13 cellular contexts compared by ENCODE assay signal in the genomic region with DNA sequence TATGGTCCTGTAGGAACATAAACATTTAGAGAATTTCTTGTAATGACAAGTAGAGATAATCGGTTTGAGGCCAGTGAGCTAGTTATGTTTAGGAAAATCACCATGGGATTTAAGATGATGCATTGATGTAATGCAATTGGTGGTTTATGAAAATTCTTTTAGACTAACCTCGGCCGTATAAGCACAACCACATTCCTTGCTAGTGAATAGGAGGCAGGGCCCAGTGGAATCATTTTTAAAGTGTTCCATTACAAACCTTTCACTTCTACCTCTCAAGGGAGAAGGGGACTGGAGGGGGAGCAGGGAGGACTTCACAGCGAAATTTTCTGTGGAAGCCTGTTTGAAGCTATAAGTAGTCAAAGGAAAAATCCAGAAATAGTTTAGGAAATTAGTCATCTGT.
DNase-seq lines count a peak whose midpoint lies in the region; TF ChIP-seq lines count a peak whose summit lies in the region.
"Had no signal": no experiment of that assay in that cellular context is flagged by ENCODE, and none has a peak within 500 bp of the region (broad histone marks: within the 10 kb centered on the region; RNA-seq: fewer than 3 reads in every experiment).

No MANE protein-coding gene starts in this region.

- BruUV-seq in MCF 10A (replicated peaks; lab: Mats Ljungman, UMichigan) (no TSS peak), OCI-LY7 (replicated peaks; lab: Mats Ljungman, UMichigan) (no TSS peak)

- no peak overlapping the region for H3K4me3 ChIP-seq in breast epithelium
- H3K4me3 ChIP-seq in hepatocyte, result no peak overlapping the region
- H3K4me3 ChIP-seq in OCI-LY7 (ENCODE audit: low read depth, low read length, poor library complexity, severe bottlenecking), result no peak overlapping the region
- H3K4me3 ChIP-seq: Peyer's patch, skin epidermis had no signal

- H3K9me2 ChIP-seq in hepatocyte (replicated peaks; ENCODE audit: insufficient read depth) (no peaks in the 10 kb centered on the region), OCI-LY7 (ENCODE audit: insufficient read depth, low read length) (no peaks in the 10 kb centered on the region)

- POLR2A ChIA-PET in MCF 10A (lab: Yijun Ruan, JAX), result interaction anchor here (0.7 kb wide), 1 partner anchor 63 kb away, joined by 3 read pairs; no protein-coding TSS in a partner anchor
- POLR2A ChIA-PET in OCI-LY7 (lab: Charles Lee), result interaction anchor here (0.6 to 0.7 kb wide), 2 partner anchors 239 to 276 kb away, joined by 3 to 5 read pairs; no protein-coding TSS in a partner anchor

- H3K4me2 ChIP-seq in hepatocyte (no peak overlapping the region), OCI-LY7 (ENCODE audit: low read length) (no peak overlapping the region)

- H3K27me3 ChIP-seq in breast epithelium (no peaks in the 10 kb centered on the region), hepatocyte (no peaks in the 10 kb centered on the region)
- H3K27me3 ChIP-seq: Peyer's patch had no signal

- H3K27ac ChIP-seq in breast epithelium (no peak overlapping the region), hepatocyte (peak overlapping the region; percentile 61), OCI-LY7 (ENCODE audit: low read depth, low read length, poor library complexity, severe bottlenecking) (no peak overlapping the region)

- DNase-seq in MCF 10A (ENCODE audit: unreplicated experiment) (peak; percentile 23), breast epithelium (ENCODE audit: low spot score in 2 of 2) (no peak), amniotic epithelial cell (ENCODE audit: low read depth) (peak; percentile 96), hepatocyte (ENCODE audit: low spot score) (peak; percentile 45), head of caudate nucleus (no peak), NCI-H510A treated with DMSO at 0.1 percent for 48 hours (lab: John Stamatoyannopoulos, UW) (no peak), OCI-LY7 (ENCODE audit: low spot score) (no peak)
- DNase-seq in activated CD4-positive, CD25-positive, alpha-beta regulatory T cell treated with anti-CD3 and anti-CD28 coated beads, Interleukin-2, amount 50 U/mL, for 72 hours, result no peak
- DNase-seq: 8988T, hypothalamus, Peyer's patch had no signal

- H3K27ac Mint-ChIP-seq in MCF 10A (ENCODE audit: low read depth, unreplicated experiment), result no peak overlapping the region

- H3K36me3 ChIP-seq in breast epithelium (no peaks in the 10 kb centered on the region), hepatocyte (replicated peaks; ENCODE audit: insufficient read depth, low read depth) (no peaks in the 10 kb centered on the region), OCI-LY7 (ENCODE audit: insufficient read depth, low read length) (no peaks in the 10 kb centered on the region)
- H3K36me3 ChIP-seq: Peyer's patch had no signal

- no peaks in the 10 kb centered on the region for H3K4me1 ChIP-seq in breast epithelium
- no peaks in the 10 kb centered on the region for H3K4me1 ChIP-seq in hepatocyte (ENCODE audit: insufficient read depth)
- H3K4me1 ChIP-seq in OCI-LY7 (ENCODE audit: insufficient read depth, low read length, poor library complexity, severe bottlenecking), result no peaks in the 10 kb centered on the region
- H3K4me1 ChIP-seq: Peyer's patch had no signal

- H4K20me1 ChIP-seq in hepatocyte (ENCODE audit: insufficient read depth, poor library complexity, severe bottlenecking) (no peaks in the 10 kb centered on the region), OCI-LY7 (ENCODE audit: insufficient read depth, low read length) (no peaks in the 10 kb centered on the region)

- no peak overlapping the region for H3K4me3 Mint-ChIP-seq in MCF 10A (ENCODE audit: unreplicated experiment)
- H3K4me3 Mint-ChIP-seq: central memory CD8-positive, alpha-beta T cell had no signal

- H3K4me1 Mint-ChIP-seq in MCF 10A (ENCODE audit: insufficient read depth, unreplicated experiment), result peaks cover 8% of the 10 kb centered on the region
- H3K4me1 Mint-ChIP-seq: central memory CD8-positive, alpha-beta T cell had no signal

- intact Hi-C loops in MCF 10A (cut with micrococcal nuclease) (no loop called here), breast epithelium (cut with DNase I; ENCODE audit: low total_unique reads) (no loop called here), head of caudate nucleus (cut with DNase I) (no loop called here), OCI-LY7 (cut with micrococcal nuclease; ENCODE audit: unreplicated experiment) (no loop called here)

- no peaks in the 10 kb centered on the region for H3K9me3 ChIP-seq in breast epithelium
- no peaks in the 10 kb centered on the region for H3K9me3 ChIP-seq in hepatocyte (ENCODE audit: low read depth)
- H3K9me3 ChIP-seq in OCI-LY7 (ENCODE audit: low read length), result no peaks in the 10 kb centered on the region
- H3K9me3 ChIP-seq: Peyer's patch had no signal

- H3K79me2 ChIP-seq in hepatocyte (no peaks in the 10 kb centered on the region), OCI-LY7 (ENCODE audit: insufficient read depth, low read depth, low read length) (no peaks in the 10 kb centered on the region)

- 40% methylated on average over 4 of the region's 4 CpGs for WGBS in hepatocyte (ENCODE audit: low lambda C conversion rate, missing lambda C conversion rate)

- H3K27me3 Mint-ChIP-seq in MCF 10A (ENCODE audit: insufficient read depth, unreplicated experiment), result no peaks in the 10 kb centered on the region

- H3K9me3 Mint-ChIP-seq in MCF 10A (ENCODE audit: unreplicated experiment), result no peaks in the 10 kb centered on the region
- H3K9me3 Mint-ChIP-seq: central memory CD8-positive, alpha-beta T cell had no signal

- TF ChIP-seq CTCF in MCF 10A (IDR thresholded peaks at IDR 0.05; ENCODE audit: unreplicated experiment) (no peak), breast epithelium (IDR thresholded peaks at IDR 0.05) (no peak), hepatocyte (IDR thresholded peaks at IDR 0.05; ENCODE audit: poor library complexity) (no peak), OCI-LY7 (conservative IDR thresholded peaks at IDR 0.05; ENCODE audit: low read length) (no peak)

- H3K36me3 Mint-ChIP-seq in MCF 10A (ENCODE audit: insufficient read depth, unreplicated experiment), result no peaks in the 10 kb centered on the region

- CTCF ChIA-PET in MCF 10A (lab: Yijun Ruan, JAX), result no interaction called here
- CTCF ChIA-PET in OCI-LY7 (lab: Charles Lee; ENCODE audit: unreplicated experiment), result no interaction called here

- no peak overlapping the region for H2AFZ ChIP-seq in hepatocyte
- no peak overlapping the region for H2AFZ ChIP-seq in OCI-LY7 (ENCODE audit: low read length)

- TF ChIP-seq POLR2A in breast epithelium (IDR thresholded peaks at IDR 0.05), result no peak

Comparison
In these comparisons a context has a peak if more than half of its experiments do, and no peak if none do; other contexts are left out.
1. DNase-seq: peak in MCF 10A (single experiment), amniotic epithelial cell (single experiment) and hepatocyte (single experiment); none in breast epithelium (0 of 2), activated CD4-positive, CD25-positive, alpha-beta regulatory T cell treated with anti-CD3 and anti-CD28 coated beads, Interleukin-2, amount 50 U/mL, for 72 hours (single experiment), head of caudate nucleus (0 of 42), NCI-H510A treated with DMSO at 0.1 percent for 48 hours (single experiment) and OCI-LY7 (single experiment).